In the genomic region with DNA sequence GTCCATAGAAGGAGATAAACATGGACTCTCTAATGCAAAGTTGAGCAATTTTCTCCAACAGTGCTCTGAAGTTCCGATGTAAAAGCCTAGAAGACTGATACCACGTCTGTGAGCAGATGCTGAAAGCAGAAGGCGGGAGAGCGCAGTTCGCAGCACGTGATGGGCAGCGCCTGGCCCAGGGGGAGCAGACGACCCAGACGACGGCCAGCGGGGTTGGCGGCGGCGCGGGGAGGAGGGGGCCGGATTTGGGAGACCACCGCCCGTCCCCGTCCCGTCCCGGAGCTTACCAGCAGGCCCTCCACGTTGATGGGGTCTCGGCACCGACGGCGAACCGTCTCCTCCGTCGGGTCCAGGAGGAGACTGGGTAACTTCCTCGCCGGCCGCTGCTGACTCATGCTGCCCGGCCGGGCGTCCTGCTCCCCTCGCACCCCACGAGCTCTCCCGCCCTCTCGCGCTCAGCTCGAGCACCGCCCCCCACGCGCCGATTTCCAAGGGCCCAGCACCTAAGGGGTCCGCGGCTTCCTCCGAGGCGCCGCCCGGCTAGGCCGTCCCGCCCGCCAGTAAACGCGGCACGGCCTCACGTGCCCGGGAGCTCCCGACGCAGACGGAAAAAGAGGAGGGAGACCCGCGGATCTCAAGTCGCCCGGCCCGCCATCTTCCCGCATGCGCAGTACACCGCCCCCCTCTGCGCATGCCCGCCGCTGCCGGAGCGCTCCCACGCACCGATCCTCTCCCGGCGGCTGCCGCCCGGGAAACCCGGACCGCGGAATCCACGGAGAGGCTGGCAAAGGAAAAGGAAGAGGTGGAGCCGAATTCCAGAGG, we compare ENCODE assay signal across 1 cellular context.
TF ChIP-seq lines count a peak whose summit lies in the region.

A gene with protein sequence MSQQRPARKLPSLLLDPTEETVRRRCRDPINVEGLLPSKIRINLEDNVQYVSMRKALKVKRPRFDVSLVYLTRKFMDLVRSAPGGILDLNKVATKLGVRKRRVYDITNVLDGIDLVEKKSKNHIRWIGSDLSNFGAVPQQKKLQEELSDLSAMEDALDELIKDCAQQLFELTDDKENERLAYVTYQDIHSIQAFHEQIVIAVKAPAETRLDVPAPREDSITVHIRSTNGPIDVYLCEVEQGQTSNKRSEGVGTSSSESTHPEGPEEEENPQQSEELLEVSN (minus strand): TSS at position 677 of the 822 bp plus-strand sequence. CDS start 282 bp downstream, at position 395.

TF ChIP-seq in K562, 482 proteins besides CTCF, POLR2A, EP300 and RAD21 (continued from another document and continues in another):
- TF ChIP-seq, protein P1, sequence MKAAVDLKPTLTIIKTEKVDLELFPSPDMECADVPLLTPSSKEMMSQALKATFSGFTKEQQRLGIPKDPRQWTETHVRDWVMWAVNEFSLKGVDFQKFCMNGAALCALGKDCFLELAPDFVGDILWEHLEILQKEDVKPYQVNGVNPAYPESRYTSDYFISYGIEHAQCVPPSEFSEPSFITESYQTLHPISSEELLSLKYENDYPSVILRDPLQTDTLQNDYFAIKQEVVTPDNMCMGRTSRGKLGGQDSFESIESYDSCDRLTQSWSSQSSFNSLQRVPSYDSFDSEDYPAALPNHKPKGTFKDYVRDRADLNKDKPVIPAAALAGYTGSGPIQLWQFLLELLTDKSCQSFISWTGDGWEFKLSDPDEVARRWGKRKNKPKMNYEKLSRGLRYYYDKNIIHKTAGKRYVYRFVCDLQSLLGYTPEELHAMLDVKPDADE (conservative IDR thresholded peaks at IDR 0.05; ENCODE audit: control insufficient read depth, low read depth, low read length) = peak; percentile 65; the same call in 1 of the 2 replicates
- TF ChIP-seq STAG1 (CRISPR knock-in tag; IDR thresholded peaks at IDR 0.05; ENCODE audit: borderline replicate concordance) = peak; percentile 81
- TF ChIP-seq POLR2G (IDR thresholded peaks at IDR 0.05; ENCODE audit: low read depth, low read length) = peak; percentile 89
- TF ChIP-seq EP400 (IDR thresholded peaks at IDR 0.05) = peak; percentile 88
- TF ChIP-seq ZNF76 (CRISPR knock-in tag; IDR thresholded peaks at IDR 0.05; ENCODE audit: borderline replicate concordance) = peak; percentile 87; the same call in 1 of the 2 replicates
- TF ChIP-seq RCOR1 (IDR thresholded peaks at IDR 0.05; ENCODE audit: borderline replicate concordance in 1 of 2, low read depth in 2 of 2, low read length in 2 of 2) = peak in 1 of 2 experiments; percentile 74; a peak in 2 of 4 replicates
- TF ChIP-seq BDP1 (IDR thresholded peaks at IDR 0.05; ENCODE audit: insufficient read depth, insufficient read length) = no peak
- TF ChIP-seq ZNF584 (CRISPR knock-in tag; IDR thresholded peaks at IDR 0.05; ENCODE audit: low read depth) = no peak
- peak; percentile 96 for TF ChIP-seq NCOA6 (IDR thresholded peaks at IDR 0.05)
- TF ChIP-seq MECOM (CRISPR knock-in tag; IDR thresholded peaks at IDR 0.05) = no peak
- peak; percentile 1 for TF ChIP-seq CHD1 (IDR thresholded peaks at IDR 0.05; ENCODE audit: low read length)
- peak; percentile 64 for TF ChIP-seq CREM (IDR thresholded peaks at IDR 0.05; ENCODE audit: low read depth)
- TF ChIP-seq HOXB6 (CRISPR knock-in tag; IDR thresholded peaks at IDR 0.05; ENCODE audit: borderline replicate concordance) = no peak
- no peak for TF ChIP-seq TEAD2 (tag; IDR thresholded peaks at IDR 0.05)
- TF ChIP-seq, protein P2, sequence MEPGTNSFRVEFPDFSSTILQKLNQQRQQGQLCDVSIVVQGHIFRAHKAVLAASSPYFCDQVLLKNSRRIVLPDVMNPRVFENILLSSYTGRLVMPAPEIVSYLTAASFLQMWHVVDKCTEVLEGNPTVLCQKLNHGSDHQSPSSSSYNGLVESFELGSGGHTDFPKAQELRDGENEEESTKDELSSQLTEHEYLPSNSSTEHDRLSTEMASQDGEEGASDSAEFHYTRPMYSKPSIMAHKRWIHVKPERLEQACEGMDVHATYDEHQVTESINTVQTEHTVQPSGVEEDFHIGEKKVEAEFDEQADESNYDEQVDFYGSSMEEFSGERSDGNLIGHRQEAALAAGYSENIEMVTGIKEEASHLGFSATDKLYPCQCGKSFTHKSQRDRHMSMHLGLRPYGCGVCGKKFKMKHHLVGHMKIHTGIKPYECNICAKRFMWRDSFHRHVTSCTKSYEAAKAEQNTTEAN (CRISPR knock-in tag; IDR thresholded peaks at IDR 0.05) = peak; percentile 94
- no peak for TF ChIP-seq SMARCB1 (IDR thresholded peaks at IDR 0.05; ENCODE audit: insufficient read length, low read depth)
- TF ChIP-seq CBX3 (IDR thresholded peaks at IDR 0.05; ENCODE audit: borderline replicate concordance in 1 of 2, low read length in 2 of 2) = peak in 1 of 2 experiments; percentile 83; a peak in 2 of 3 replicates
- TF ChIP-seq, protein P3, sequence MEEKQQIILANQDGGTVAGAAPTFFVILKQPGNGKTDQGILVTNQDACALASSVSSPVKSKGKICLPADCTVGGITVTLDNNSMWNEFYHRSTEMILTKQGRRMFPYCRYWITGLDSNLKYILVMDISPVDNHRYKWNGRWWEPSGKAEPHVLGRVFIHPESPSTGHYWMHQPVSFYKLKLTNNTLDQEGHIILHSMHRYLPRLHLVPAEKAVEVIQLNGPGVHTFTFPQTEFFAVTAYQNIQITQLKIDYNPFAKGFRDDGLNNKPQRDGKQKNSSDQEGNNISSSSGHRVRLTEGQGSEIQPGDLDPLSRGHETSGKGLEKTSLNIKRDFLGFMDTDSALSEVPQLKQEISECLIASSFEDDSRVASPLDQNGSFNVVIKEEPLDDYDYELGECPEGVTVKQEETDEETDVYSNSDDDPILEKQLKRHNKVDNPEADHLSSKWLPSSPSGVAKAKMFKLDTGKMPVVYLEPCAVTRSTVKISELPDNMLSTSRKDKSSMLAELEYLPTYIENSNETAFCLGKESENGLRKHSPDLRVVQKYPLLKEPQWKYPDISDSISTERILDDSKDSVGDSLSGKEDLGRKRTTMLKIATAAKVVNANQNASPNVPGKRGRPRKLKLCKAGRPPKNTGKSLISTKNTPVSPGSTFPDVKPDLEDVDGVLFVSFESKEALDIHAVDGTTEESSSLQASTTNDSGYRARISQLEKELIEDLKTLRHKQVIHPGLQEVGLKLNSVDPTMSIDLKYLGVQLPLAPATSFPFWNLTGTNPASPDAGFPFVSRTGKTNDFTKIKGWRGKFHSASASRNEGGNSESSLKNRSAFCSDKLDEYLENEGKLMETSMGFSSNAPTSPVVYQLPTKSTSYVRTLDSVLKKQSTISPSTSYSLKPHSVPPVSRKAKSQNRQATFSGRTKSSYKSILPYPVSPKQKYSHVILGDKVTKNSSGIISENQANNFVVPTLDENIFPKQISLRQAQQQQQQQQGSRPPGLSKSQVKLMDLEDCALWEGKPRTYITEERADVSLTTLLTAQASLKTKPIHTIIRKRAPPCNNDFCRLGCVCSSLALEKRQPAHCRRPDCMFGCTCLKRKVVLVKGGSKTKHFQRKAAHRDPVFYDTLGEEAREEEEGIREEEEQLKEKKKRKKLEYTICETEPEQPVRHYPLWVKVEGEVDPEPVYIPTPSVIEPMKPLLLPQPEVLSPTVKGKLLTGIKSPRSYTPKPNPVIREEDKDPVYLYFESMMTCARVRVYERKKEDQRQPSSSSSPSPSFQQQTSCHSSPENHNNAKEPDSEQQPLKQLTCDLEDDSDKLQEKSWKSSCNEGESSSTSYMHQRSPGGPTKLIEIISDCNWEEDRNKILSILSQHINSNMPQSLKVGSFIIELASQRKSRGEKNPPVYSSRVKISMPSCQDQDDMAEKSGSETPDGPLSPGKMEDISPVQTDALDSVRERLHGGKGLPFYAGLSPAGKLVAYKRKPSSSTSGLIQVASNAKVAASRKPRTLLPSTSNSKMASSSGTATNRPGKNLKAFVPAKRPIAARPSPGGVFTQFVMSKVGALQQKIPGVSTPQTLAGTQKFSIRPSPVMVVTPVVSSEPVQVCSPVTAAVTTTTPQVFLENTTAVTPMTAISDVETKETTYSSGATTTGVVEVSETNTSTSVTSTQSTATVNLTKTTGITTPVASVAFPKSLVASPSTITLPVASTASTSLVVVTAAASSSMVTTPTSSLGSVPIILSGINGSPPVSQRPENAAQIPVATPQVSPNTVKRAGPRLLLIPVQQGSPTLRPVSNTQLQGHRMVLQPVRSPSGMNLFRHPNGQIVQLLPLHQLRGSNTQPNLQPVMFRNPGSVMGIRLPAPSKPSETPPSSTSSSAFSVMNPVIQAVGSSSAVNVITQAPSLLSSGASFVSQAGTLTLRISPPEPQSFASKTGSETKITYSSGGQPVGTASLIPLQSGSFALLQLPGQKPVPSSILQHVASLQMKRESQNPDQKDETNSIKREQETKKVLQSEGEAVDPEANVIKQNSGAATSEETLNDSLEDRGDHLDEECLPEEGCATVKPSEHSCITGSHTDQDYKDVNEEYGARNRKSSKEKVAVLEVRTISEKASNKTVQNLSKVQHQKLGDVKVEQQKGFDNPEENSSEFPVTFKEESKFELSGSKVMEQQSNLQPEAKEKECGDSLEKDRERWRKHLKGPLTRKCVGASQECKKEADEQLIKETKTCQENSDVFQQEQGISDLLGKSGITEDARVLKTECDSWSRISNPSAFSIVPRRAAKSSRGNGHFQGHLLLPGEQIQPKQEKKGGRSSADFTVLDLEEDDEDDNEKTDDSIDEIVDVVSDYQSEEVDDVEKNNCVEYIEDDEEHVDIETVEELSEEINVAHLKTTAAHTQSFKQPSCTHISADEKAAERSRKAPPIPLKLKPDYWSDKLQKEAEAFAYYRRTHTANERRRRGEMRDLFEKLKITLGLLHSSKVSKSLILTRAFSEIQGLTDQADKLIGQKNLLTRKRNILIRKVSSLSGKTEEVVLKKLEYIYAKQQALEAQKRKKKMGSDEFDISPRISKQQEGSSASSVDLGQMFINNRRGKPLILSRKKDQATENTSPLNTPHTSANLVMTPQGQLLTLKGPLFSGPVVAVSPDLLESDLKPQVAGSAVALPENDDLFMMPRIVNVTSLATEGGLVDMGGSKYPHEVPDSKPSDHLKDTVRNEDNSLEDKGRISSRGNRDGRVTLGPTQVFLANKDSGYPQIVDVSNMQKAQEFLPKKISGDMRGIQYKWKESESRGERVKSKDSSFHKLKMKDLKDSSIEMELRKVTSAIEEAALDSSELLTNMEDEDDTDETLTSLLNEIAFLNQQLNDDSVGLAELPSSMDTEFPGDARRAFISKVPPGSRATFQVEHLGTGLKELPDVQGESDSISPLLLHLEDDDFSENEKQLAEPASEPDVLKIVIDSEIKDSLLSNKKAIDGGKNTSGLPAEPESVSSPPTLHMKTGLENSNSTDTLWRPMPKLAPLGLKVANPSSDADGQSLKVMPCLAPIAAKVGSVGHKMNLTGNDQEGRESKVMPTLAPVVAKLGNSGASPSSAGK (IDR thresholded peaks at IDR 0.05) = peak; percentile 100
- TF ChIP-seq, protein P4, sequence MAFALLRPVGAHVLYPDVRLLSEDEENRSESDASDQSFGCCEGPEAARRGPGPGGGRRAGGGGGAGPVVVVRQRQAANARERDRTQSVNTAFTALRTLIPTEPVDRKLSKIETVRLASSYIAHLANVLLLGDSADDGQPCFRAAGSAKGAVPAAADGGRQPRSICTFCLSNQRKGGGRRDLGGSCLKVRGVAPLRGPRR (CRISPR knock-in tag; IDR thresholded peaks at IDR 0.05) = no peak
- TF ChIP-seq SREBF1 (IDR thresholded peaks at IDR 0.05; ENCODE audit: borderline replicate concordance, low read depth, low read length) = no peak
- peak; percentile 96 for TF ChIP-seq FOXM1 (IDR thresholded peaks at IDR 0.05; ENCODE audit: low read depth)
- peak; percentile 98; the same call in 1 of the 2 replicates for TF ChIP-seq FOXM1 (CRISPR knock-in tag; IDR thresholded peaks at IDR 0.05; ENCODE audit: low read depth)
- TF ChIP-seq, protein P5, sequence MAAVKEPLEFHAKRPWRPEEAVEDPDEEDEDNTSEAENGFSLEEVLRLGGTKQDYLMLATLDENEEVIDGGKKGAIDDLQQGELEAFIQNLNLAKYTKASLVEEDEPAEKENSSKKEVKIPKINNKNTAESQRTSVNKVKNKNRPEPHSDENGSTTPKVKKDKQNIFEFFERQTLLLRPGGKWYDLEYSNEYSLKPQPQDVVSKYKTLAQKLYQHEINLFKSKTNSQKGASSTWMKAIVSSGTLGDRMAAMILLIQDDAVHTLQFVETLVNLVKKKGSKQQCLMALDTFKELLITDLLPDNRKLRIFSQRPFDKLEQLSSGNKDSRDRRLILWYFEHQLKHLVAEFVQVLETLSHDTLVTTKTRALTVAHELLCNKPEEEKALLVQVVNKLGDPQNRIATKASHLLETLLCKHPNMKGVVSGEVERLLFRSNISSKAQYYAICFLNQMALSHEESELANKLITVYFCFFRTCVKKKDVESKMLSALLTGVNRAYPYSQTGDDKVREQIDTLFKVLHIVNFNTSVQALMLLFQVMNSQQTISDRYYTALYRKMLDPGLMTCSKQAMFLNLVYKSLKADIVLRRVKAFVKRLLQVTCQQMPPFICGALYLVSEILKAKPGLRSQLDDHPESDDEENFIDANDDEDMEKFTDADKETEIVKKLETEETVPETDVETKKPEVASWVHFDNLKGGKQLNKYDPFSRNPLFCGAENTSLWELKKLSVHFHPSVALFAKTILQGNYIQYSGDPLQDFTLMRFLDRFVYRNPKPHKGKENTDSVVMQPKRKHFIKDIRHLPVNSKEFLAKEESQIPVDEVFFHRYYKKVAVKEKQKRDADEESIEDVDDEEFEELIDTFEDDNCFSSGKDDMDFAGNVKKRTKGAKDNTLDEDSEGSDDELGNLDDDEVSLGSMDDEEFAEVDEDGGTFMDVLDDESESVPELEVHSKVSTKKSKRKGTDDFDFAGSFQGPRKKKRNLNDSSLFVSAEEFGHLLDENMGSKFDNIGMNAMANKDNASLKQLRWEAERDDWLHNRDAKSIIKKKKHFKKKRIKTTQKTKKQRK (IDR thresholded peaks at IDR 0.05; ENCODE audit: borderline replicate concordance, low read depth, low read length) = no peak
- TF ChIP-seq, protein P6, sequence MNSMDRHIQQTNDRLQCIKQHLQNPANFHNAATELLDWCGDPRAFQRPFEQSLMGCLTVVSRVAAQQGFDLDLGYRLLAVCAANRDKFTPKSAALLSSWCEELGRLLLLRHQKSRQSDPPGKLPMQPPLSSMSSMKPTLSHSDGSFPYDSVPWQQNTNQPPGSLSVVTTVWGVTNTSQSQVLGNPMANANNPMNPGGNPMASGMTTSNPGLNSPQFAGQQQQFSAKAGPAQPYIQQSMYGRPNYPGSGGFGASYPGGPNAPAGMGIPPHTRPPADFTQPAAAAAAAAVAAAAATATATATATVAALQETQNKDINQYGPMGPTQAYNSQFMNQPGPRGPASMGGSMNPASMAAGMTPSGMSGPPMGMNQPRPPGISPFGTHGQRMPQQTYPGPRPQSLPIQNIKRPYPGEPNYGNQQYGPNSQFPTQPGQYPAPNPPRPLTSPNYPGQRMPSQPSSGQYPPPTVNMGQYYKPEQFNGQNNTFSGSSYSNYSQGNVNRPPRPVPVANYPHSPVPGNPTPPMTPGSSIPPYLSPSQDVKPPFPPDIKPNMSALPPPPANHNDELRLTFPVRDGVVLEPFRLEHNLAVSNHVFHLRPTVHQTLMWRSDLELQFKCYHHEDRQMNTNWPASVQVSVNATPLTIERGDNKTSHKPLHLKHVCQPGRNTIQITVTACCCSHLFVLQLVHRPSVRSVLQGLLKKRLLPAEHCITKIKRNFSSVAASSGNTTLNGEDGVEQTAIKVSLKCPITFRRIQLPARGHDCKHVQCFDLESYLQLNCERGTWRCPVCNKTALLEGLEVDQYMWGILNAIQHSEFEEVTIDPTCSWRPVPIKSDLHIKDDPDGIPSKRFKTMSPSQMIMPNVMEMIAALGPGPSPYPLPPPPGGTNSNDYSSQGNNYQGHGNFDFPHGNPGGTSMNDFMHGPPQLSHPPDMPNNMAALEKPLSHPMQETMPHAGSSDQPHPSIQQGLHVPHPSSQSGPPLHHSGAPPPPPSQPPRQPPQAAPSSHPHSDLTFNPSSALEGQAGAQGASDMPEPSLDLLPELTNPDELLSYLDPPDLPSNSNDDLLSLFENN (IDR thresholded peaks at IDR 0.05; ENCODE audit: low read depth in 2 of 2, low read length in 2 of 2) = 0 out of 4 replicates have a peak, but pooled peaks of 1 of the 2 experiments have one; percentile 31
- TF ChIP-seq ZC3H11A (IDR thresholded peaks at IDR 0.05; ENCODE audit: low read depth, low read length) = no peak; the same call in none of the 2 replicates
- no peak for TF ChIP-seq ZNF324 (CRISPR knock-in tag; IDR thresholded peaks at IDR 0.05)
- no peak for TF ChIP-seq SNRNP70 (optimal IDR thresholded peaks at IDR 0.05; ENCODE audit: low read depth, low read length)
- no peak for TF ChIP-seq PCBP1 (IDR thresholded peaks at IDR 0.05; ENCODE audit: low read depth, low read length, poor library complexity, severe bottlenecking)
- TF ChIP-seq CSDE1 (IDR thresholded peaks at IDR 0.05) = no peak
